ENCODE assay signal across 1 cellular context in the genomic region with DNA sequence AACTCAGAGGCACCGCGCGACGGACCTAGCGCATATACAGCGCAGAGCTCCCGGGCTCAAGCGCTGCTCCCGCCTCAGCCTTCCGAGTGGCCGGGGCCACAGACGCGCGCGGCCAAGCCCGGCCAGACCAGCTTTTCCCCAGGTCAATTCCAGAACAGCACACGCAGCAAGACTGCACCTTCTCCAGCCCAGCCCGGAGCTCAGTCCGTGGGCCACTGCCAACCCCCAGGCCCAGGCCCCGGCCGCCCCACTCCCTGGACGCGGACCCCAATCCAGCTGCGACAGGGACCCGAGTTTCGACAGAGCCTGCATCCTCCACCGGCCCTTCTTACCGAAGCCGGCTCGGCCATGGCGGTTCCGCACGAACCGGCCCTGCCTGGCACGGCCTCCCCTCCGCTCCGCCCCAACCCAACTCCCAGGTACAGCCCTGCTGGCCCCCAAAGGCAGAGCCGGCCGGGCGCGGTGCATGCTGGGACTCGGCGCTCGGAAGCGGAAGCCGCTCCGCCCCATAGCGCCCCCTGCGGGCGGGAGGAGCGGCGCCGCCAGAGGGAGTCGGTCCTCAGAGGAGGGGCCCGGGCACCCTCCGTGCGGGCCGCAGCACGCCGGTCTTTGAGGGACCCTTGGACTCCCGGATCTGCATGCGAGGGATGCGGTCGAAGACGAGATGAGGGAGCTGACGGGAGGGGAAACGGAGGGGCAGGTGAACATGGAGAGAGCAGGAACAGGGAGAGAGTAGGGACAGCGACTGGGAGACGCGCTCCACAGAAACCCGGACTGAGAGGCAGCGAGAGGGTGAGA.
TF ChIP-seq lines count a peak whose summit lies in the region.

A gene with protein sequence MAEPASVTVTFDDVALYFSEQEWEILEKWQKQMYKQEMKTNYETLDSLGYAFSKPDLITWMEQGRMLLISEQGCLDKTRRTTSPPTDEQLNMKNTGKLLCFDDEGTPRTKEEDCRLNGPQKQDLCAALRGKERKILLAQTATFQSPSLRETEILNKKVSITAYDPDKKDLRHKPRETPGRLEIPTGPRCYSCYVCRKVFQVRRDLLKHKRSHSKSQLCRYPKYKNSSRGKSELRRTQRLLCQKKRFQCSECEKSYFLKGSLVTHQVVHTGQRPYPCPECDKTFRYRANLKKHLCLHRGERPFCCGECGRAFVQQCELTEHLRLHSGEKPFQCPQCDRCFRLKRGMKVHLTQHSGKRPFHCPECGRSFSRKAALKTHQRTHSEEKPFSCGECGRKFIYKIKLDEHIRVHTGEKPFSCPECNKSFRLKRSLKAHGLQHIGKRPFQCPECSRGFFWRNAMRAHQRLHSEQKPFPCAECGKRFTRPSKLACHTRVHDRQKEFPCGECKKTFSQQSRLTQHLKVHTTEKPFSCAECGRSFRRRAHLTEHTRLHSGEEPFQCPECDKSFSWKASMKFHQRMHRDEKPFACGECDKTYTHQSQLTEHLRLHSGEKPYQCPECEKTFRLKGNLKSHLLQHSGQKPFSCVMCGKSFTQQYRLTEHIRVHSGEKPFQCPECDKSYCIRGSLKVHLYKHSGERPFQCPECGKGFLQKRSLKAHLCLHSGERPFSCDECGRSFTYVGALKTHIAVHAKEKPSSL (minus strand): TSS at position 461 of the 798 bp plus-strand sequence. CDS start 111 bp downstream, at position 350.

TF ChIP-seq in K562, 482 proteins besides CTCF, POLR2A, EP300 and RAD21 (continued from another document and continues in another):
- TF ChIP-seq, protein P1, sequence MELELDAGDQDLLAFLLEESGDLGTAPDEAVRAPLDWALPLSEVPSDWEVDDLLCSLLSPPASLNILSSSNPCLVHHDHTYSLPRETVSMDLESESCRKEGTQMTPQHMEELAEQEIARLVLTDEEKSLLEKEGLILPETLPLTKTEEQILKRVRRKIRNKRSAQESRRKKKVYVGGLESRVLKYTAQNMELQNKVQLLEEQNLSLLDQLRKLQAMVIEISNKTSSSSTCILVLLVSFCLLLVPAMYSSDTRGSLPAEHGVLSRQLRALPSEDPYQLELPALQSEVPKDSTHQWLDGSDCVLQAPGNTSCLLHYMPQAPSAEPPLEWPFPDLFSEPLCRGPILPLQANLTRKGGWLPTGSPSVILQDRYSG (tag; conservative IDR thresholded peaks at IDR 0.05; ENCODE audit: low read depth), result no peak
- TF ChIP-seq CCNT2 (IDR thresholded peaks at IDR 0.05; ENCODE audit: borderline replicate concordance, extremely low read depth, insufficient read length, low read depth, low read length) (peak; percentile 92), RBM39 (optimal IDR thresholded peaks at IDR 0.05; ENCODE audit: low read depth, low read length) (peak; percentile 91), MCM3 (IDR thresholded peaks at IDR 0.05) (no peak), ESRRB (CRISPR knock-in tag; IDR thresholded peaks at IDR 0.05; ENCODE audit: borderline replicate concordance) (no peak), TEAD1 (CRISPR knock-in tag; IDR thresholded peaks at IDR 0.05) (peak; percentile 77 to 93), NRF1 (conservative IDR thresholded peaks at IDR 0.05 in 1 of 2, IDR thresholded peaks at IDR 0.05 in 1 of 2) (peak; percentile 72 to 77), ZNF696 (CRISPR knock-in tag; conservative IDR thresholded peaks at IDR 0.05) (no peak), ZNF354B (CRISPR knock-in tag; IDR thresholded peaks at IDR 0.05) (no peak), CBX8 (IDR thresholded peaks at IDR 0.05; ENCODE audit: borderline replicate concordance, extremely low read depth, low read depth, low read length, poor library complexity, severe bottlenecking) (no peak), ZNF785 (CRISPR knock-in tag; IDR thresholded peaks at IDR 0.05) (no peak), SNIP1 (IDR thresholded peaks at IDR 0.05; ENCODE audit: low read depth) (peak; percentile 73; the same call in 1 of the 2 replicates), BMI1 (IDR thresholded peaks at IDR 0.05; ENCODE audit: low read length) (no peak; the same call in 1 of the 2 replicates), ZNF695 (CRISPR knock-in tag; IDR thresholded peaks at IDR 0.05) (peak; percentile 78; the same call in 1 of the 2 replicates), SMAD1 (IDR thresholded peaks at IDR 0.05; ENCODE audit: low read depth, low read length, partially characterized antibody) (peak; percentile 90), NFRKB (IDR thresholded peaks at IDR 0.05; ENCODE audit: low read depth) (peak; percentile 77; the same call in 1 of the 2 replicates), TCF3 (CRISPR knock-in tag; IDR thresholded peaks at IDR 0.05) (no peak; the same call in 1 of the 2 replicates), DACH1 (IDR thresholded peaks at IDR 0.05; ENCODE audit: partially characterized antibody) (peak; percentile 27), RBM34 (IDR thresholded peaks at IDR 0.05; ENCODE audit: borderline replicate concordance, insufficient read depth, low read length) (0 out of 2 replicates have a peak, but pooled peaks have one; percentile 98), RBFOX2 (IDR thresholded peaks at IDR 0.05; ENCODE audit: low read depth, low read length) (peak; percentile 99), MED1 (CRISPR knock-in tag; IDR thresholded peaks at IDR 0.05; ENCODE audit: borderline replicate concordance) (no peak), FIP1L1 (IDR thresholded peaks at IDR 0.05; ENCODE audit: low read depth, low read length, poor library complexity, severe bottlenecking) (peak; percentile 99), PCBP2 (IDR thresholded peaks at IDR 0.05; ENCODE audit: low read depth, low read length, poor library complexity, severe bottlenecking) (peak; percentile 41)
- TF ChIP-seq, protein P2, sequence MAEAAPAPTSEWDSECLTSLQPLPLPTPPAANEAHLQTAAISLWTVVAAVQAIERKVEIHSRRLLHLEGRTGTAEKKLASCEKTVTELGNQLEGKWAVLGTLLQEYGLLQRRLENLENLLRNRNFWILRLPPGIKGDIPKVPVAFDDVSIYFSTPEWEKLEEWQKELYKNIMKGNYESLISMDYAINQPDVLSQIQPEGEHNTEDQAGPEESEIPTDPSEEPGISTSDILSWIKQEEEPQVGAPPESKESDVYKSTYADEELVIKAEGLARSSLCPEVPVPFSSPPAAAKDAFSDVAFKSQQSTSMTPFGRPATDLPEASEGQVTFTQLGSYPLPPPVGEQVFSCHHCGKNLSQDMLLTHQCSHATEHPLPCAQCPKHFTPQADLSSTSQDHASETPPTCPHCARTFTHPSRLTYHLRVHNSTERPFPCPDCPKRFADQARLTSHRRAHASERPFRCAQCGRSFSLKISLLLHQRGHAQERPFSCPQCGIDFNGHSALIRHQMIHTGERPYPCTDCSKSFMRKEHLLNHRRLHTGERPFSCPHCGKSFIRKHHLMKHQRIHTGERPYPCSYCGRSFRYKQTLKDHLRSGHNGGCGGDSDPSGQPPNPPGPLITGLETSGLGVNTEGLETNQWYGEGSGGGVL (CRISPR knock-in tag; IDR thresholded peaks at IDR 0.05), result no peak
- TF ChIP-seq, protein P3, sequence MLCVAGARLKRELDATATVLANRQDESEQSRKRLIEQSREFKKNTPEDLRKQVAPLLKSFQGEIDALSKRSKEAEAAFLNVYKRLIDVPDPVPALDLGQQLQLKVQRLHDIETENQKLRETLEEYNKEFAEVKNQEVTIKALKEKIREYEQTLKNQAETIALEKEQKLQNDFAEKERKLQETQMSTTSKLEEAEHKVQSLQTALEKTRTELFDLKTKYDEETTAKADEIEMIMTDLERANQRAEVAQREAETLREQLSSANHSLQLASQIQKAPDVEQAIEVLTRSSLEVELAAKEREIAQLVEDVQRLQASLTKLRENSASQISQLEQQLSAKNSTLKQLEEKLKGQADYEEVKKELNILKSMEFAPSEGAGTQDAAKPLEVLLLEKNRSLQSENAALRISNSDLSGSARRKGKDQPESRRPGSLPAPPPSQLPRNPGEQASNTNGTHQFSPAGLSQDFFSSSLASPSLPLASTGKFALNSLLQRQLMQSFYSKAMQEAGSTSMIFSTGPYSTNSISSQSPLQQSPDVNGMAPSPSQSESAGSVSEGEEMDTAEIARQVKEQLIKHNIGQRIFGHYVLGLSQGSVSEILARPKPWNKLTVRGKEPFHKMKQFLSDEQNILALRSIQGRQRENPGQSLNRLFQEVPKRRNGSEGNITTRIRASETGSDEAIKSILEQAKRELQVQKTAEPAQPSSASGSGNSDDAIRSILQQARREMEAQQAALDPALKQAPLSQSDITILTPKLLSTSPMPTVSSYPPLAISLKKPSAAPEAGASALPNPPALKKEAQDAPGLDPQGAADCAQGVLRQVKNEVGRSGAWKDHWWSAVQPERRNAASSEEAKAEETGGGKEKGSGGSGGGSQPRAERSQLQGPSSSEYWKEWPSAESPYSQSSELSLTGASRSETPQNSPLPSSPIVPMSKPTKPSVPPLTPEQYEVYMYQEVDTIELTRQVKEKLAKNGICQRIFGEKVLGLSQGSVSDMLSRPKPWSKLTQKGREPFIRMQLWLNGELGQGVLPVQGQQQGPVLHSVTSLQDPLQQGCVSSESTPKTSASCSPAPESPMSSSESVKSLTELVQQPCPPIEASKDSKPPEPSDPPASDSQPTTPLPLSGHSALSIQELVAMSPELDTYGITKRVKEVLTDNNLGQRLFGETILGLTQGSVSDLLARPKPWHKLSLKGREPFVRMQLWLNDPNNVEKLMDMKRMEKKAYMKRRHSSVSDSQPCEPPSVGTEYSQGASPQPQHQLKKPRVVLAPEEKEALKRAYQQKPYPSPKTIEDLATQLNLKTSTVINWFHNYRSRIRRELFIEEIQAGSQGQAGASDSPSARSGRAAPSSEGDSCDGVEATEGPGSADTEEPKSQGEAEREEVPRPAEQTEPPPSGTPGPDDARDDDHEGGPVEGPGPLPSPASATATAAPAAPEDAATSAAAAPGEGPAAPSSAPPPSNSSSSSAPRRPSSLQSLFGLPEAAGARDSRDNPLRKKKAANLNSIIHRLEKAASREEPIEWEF (CRISPR knock-in tag; IDR thresholded peaks at IDR 0.05), result no peak
- TF ChIP-seq, protein P4, sequence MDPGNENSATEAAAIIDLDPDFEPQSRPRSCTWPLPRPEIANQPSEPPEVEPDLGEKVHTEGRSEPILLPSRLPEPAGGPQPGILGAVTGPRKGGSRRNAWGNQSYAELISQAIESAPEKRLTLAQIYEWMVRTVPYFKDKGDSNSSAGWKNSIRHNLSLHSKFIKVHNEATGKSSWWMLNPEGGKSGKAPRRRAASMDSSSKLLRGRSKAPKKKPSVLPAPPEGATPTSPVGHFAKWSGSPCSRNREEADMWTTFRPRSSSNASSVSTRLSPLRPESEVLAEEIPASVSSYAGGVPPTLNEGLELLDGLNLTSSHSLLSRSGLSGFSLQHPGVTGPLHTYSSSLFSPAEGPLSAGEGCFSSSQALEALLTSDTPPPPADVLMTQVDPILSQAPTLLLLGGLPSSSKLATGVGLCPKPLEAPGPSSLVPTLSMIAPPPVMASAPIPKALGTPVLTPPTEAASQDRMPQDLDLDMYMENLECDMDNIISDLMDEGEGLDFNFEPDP (CRISPR knock-in tag; IDR thresholded peaks at IDR 0.05), result peak; percentile 83
- TF ChIP-seq, protein P5, sequence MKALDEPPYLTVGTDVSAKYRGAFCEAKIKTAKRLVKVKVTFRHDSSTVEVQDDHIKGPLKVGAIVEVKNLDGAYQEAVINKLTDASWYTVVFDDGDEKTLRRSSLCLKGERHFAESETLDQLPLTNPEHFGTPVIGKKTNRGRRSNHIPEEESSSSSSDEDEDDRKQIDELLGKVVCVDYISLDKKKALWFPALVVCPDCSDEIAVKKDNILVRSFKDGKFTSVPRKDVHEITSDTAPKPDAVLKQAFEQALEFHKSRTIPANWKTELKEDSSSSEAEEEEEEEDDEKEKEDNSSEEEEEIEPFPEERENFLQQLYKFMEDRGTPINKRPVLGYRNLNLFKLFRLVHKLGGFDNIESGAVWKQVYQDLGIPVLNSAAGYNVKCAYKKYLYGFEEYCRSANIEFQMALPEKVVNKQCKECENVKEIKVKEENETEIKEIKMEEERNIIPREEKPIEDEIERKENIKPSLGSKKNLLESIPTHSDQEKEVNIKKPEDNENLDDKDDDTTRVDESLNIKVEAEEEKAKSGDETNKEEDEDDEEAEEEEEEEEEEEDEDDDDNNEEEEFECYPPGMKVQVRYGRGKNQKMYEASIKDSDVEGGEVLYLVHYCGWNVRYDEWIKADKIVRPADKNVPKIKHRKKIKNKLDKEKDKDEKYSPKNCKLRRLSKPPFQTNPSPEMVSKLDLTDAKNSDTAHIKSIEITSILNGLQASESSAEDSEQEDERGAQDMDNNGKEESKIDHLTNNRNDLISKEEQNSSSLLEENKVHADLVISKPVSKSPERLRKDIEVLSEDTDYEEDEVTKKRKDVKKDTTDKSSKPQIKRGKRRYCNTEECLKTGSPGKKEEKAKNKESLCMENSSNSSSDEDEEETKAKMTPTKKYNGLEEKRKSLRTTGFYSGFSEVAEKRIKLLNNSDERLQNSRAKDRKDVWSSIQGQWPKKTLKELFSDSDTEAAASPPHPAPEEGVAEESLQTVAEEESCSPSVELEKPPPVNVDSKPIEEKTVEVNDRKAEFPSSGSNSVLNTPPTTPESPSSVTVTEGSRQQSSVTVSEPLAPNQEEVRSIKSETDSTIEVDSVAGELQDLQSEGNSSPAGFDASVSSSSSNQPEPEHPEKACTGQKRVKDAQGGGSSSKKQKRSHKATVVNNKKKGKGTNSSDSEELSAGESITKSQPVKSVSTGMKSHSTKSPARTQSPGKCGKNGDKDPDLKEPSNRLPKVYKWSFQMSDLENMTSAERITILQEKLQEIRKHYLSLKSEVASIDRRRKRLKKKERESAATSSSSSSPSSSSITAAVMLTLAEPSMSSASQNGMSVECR (CRISPR knock-in tag; IDR thresholded peaks at IDR 0.05), result peak; percentile 98
- TF ChIP-seq, protein P6, sequence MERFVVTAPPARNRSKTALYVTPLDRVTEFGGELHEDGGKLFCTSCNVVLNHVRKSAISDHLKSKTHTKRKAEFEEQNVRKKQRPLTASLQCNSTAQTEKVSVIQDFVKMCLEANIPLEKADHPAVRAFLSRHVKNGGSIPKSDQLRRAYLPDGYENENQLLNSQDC (CRISPR knock-in tag; IDR thresholded peaks at IDR 0.05), result peak; percentile 88
- TF ChIP-seq, protein P7, sequence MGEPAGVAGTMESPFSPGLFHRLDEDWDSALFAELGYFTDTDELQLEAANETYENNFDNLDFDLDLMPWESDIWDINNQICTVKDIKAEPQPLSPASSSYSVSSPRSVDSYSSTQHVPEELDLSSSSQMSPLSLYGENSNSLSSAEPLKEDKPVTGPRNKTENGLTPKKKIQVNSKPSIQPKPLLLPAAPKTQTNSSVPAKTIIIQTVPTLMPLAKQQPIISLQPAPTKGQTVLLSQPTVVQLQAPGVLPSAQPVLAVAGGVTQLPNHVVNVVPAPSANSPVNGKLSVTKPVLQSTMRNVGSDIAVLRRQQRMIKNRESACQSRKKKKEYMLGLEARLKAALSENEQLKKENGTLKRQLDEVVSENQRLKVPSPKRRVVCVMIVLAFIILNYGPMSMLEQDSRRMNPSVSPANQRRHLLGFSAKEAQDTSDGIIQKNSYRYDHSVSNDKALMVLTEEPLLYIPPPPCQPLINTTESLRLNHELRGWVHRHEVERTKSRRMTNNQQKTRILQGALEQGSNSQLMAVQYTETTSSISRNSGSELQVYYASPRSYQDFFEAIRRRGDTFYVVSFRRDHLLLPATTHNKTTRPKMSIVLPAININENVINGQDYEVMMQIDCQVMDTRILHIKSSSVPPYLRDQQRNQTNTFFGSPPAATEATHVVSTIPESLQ (CRISPR knock-in tag; IDR thresholded peaks at IDR 0.05), result peak; percentile 64; the same call in 1 of the 2 replicates
- TF ChIP-seq, protein P8, sequence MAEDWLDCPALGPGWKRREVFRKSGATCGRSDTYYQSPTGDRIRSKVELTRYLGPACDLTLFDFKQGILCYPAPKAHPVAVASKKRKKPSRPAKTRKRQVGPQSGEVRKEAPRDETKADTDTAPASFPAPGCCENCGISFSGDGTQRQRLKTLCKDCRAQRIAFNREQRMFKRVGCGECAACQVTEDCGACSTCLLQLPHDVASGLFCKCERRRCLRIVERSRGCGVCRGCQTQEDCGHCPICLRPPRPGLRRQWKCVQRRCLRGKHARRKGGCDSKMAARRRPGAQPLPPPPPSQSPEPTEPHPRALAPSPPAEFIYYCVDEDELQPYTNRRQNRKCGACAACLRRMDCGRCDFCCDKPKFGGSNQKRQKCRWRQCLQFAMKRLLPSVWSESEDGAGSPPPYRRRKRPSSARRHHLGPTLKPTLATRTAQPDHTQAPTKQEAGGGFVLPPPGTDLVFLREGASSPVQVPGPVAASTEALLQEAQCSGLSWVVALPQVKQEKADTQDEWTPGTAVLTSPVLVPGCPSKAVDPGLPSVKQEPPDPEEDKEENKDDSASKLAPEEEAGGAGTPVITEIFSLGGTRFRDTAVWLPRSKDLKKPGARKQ (CRISPR knock-in tag; IDR thresholded peaks at IDR 0.05), result no peak
